Comparison of ENCODE assay signal across 1 cellular context in genomic region chr19:35495107-35496064, GRCh38.
TF ChIP-seq lines count a peak whose summit lies in the region.

No MANE protein-coding gene starts in this region.

TF ChIP-seq in HCT116, 20 proteins besides CTCF, POLR2A, EP300 and RAD21:
- TF ChIP-seq ATF3 (IDR thresholded peaks at IDR 0.05) (no peak), POLR2AphosphoS5 (IDR thresholded peaks at IDR 0.05; ENCODE audit: low read depth, low read length) (peak; percentile 26; the same call in 1 of the 2 replicates), EGR1 (IDR thresholded peaks at IDR 0.05; ENCODE audit: low read depth) (peak; percentile 91)
